Comparison of ENCODE assay signal across 10 cellular contexts in genomic region chr3:159861369-159861987, GRCh38. TPM values are rescaled to one million over a fixed set of nuclear protein-coding genes. Genes with fewer than 3 reads are reported as not detected.
A peak's percentile ranks its signal among the peaks of the same experiment; 100 is the strongest.
DNase-seq lines count a peak whose midpoint lies in the region; ATAC-seq, FAIRE-seq and TF ChIP-seq lines count a peak whose summit lies in the region.
"Had no signal": no experiment of that assay in that cellular context is flagged by ENCODE, and none has a peak within 500 bp of the region (broad histone marks: within the 10 kb centered on the region; RNA-seq: fewer than 3 reads in every experiment).

No MANE protein-coding gene starts in this region.

- peaks cover 40% of the 10 kb centered on the region for H3K36me3 Mint-ChIP-seq in endothelial cell (ENCODE audit: low read depth, unreplicated experiment)
- H3K36me3 Mint-ChIP-seq: CD8-positive, alpha-beta memory T cell; IgD-negative memory B cell had no signal

- H3K27me3 ChIP-seq in pancreas = no peaks in the 10 kb centered on the region

- H3K27me3 Mint-ChIP-seq in endothelial cell (ENCODE audit: unreplicated experiment) = peaks cover 13% of the 10 kb centered on the region

- ATAC-seq in GM19463 (IDR thresholded peaks at IDR 0.05; ENCODE audit: unreplicated experiment) (peak; percentile 69), HG03103 (IDR thresholded peaks at IDR 0.05; ENCODE audit: low read depth, unreplicated experiment) (peak; percentile 55), mucosa of descending colon (no peak), pancreas (no peak)
- ATAC-seq in activated CD4-positive, CD25-positive, alpha-beta regulatory T cell treated with anti-CD3 and anti-CD28 coated beads, Interleukin-2, amount 50 U/mL, for 24 hours = no peak

- no peak overlapping the region for H3K27ac ChIP-seq in pancreas

- no peak for TF ChIP-seq CTCF in endothelial cell (IDR thresholded peaks at IDR 0.05; ENCODE audit: unreplicated experiment)
- TF ChIP-seq CTCF in mucosa of descending colon (IDR thresholded peaks at IDR 0.05) = no peak
- no peak for TF ChIP-seq CTCF in pancreas (IDR thresholded peaks at IDR 0.05)

- H3K4me3 Mint-ChIP-seq in endothelial cell (ENCODE audit: unreplicated experiment) = peak overlapping the region; percentile 90
- H3K4me3 Mint-ChIP-seq: CD8-positive, alpha-beta memory T cell; IgD-negative memory B cell had no signal

- H3K4me3 ChIP-seq in mucosa of descending colon (no peak overlapping the region), pancreas (no peak overlapping the region)

- FAIRE-seq in pancreas (lab: Jason Lieb, UNC) = no peak

- intact Hi-C loops in mucosa of descending colon (cut with DNase I, micrococcal nuclease) = no loop called here
- intact Hi-C loops in pancreas (cut with DNase I) = no loop called here

- DNase-seq in EL (peak; percentile 28), endothelial cell (ENCODE audit: low spot score) (no peak), NCI-H345 (lab: John Stamatoyannopoulos, UW) (no peak), mucosa of descending colon (no peak), pancreas (no peak)
- DNase-seq: CD8-positive, alpha-beta memory T cell had no signal

- H3K36me3 ChIP-seq in mucosa of descending colon (ENCODE audit: low read depth) = no peaks in the 10 kb centered on the region
- no peaks in the 10 kb centered on the region for H3K36me3 ChIP-seq in pancreas

- WGBS in pancreas, 2 donors = 82 to 84% methylated on average over 4 of the region's 4 CpGs

- no peaks in the 10 kb centered on the region for H3K9me3 ChIP-seq in mucosa of descending colon
- no peaks in the 10 kb centered on the region for H3K9me3 ChIP-seq in pancreas

- H3K4me1 Mint-ChIP-seq in endothelial cell (ENCODE audit: unreplicated experiment) = peaks cover 88% of the 10 kb centered on the region
- H3K4me1 Mint-ChIP-seq: CD8-positive, alpha-beta memory T cell had no signal

- no peaks in the 10 kb centered on the region for H3K4me1 ChIP-seq in mucosa of descending colon (ENCODE audit: low read depth)
- H3K4me1 ChIP-seq in pancreas = no peaks in the 10 kb centered on the region

- no peaks in the 10 kb centered on the region for H3K9me3 Mint-ChIP-seq in endothelial cell (ENCODE audit: unreplicated experiment)
- H3K9me3 Mint-ChIP-seq: CD8-positive, alpha-beta memory T cell; IgD-negative memory B cell had no signal

- H3K27ac Mint-ChIP-seq in endothelial cell (ENCODE audit: unreplicated experiment) = peak overlapping the region; percentile 99
- H3K27ac Mint-ChIP-seq: IgD-negative memory B cell had no signal

RNA-seq across cellular contexts. Expression of gene SCHIP1, which starts 21.8 kb away (rescaled TPM):
- 102 TPM for total RNA-seq in endothelial cell (ENCODE audit: unreplicated experiment)
- 10 to 100 TPM in 1 of 3 donors, 1 to 10 TPM in 2; 1.1 to 11.6 (median 1.7) TPM for total RNA-seq in mucosa of descending colon
- under 1 TPM; 0.12 to 0.64 (median 0.50) TPM for total RNA-seq in pancreas
- 1 to 10 TPM in 1 of 2 donors, under 1 TPM in 1; 0.80 to 4.3 TPM for polyA plus RNA-seq in pancreas
- total RNA-seq: CD8-positive, alpha-beta memory T cell had no signal
- polyA plus RNA-seq: CD8-positive, alpha-beta memory T cell; IgD-negative memory B cell had no signal

Comparison
In these comparisons a context has a peak if more than half of its experiments do, and no peak if none do; other contexts are left out.
1. ATAC-seq: peak in GM19463 (single experiment) and HG03103 (single experiment); none in activated CD4-positive, CD25-positive, alpha-beta regulatory T cell treated with anti-CD3 and anti-CD28 coated beads, Interleukin-2, amount 50 U/mL, for 24 hours (0 of 2), mucosa of descending colon (single experiment) and pancreas (0 of 4).